In the genomic region with DNA sequence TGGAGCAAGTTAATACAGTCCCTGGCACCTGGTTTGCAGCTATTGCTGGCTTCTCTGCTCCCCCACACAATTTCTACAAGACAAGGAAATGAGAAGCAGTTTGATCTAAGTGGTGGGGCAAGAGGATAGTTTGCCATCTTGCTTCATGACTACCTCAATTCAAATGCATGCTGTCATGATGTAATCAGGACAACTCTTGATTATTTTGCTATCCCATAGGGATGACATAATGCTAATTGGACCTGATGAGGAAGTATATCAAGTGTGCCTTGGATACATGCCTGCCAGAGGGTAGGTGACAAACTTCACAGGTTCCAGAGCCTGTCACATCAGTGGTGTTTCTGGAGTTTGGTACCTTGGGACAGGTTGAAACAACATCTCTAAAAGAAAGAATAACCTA, we compare ENCODE assay signal across 30 cellular contexts.
"Had no signal": no experiment of that assay in that cellular context is flagged by ENCODE, and none has a peak within 500 bp of the region (broad histone marks: within the 10 kb centered on the region; RNA-seq: fewer than 3 reads in every experiment).

No MANE protein-coding gene starts in this region.

- H3K27me3 ChIP-seq: neural progenitor cell, ovary, spleen, suprapubic skin, testis, tibial artery, transverse colon, upper lobe of right lung, vagina had no signal

- H3K27ac Mint-ChIP-seq: natural killer cell; nephron; neural progenitor cell; progenitor cell of endocrine pancreas; stimulated activated memory B cell treated with anti-CD40 and anti-IgM and Interleukin-4, amounts not matched to agents 10 μg/mL and 1 μg/mL and 100 μg/mL, for 72 hours; stimulated activated naive CD8-positive, alpha-beta T cell treated with anti-CD3 and anti-CD28 coated beads, Interleukin-15, amount 100 ng/mL, for 72 hours; type B pancreatic cell had no signal

- H3K36me3 ChIP-seq: neural progenitor cell, ovary, spleen, suprapubic skin, tibial artery, transverse colon, upper lobe of right lung, vagina had no signal

- H3K4me3 Mint-ChIP-seq: natural killer cell; nephron; neural progenitor cell; stimulated activated memory B cell treated with anti-CD40 and anti-IgM and Interleukin-4, amounts not matched to agents 10 μg/mL and 1 μg/mL and 100 μg/mL, for 72 hours; stimulated activated naive CD8-positive, alpha-beta T cell treated with anti-CD3 and anti-CD28 coated beads, Interleukin-15, amount 100 ng/mL, for 72 hours; type B pancreatic cell had no signal

- H3K9me3 Mint-ChIP-seq: natural killer cell; neural progenitor cell; stimulated activated memory B cell treated with anti-CD40 and anti-IgM and Interleukin-4, amounts not matched to agents 10 μg/mL and 1 μg/mL and 100 μg/mL, for 72 hours had no signal

- H3K4me1 Mint-ChIP-seq: nephron, neural progenitor cell had no signal

- DNase-seq: natural killer cell; occipital lobe; ovary; posterior cingulate gyrus; psoas muscle; right cardiac atrium; spleen; stimulated activated CD4-positive, alpha-beta T cell treated with anti-CD3 and anti-CD28 coated beads, Interleukin-12 subunit alpha, Interleukin-12 subunit beta, amount 100 ng/mL, for 4 hours; stimulated activated CD4-positive, alpha-beta T cell treated with anti-CD3 and anti-CD28 coated beads, Interleukin-1b, Interleukin-23, amount 100 ng/mL, for 48 hours; stimulated activated CD4-positive, alpha-beta T cell treated with anti-CD3 and anti-CD28 coated beads, Interleukin-4, amount 100 ng/mL, for 1 hour; stimulated activated CD4-positive, alpha-beta T cell treated with anti-CD3 and anti-CD28 coated beads, Interleukin-4, amount 100 ng/mL, for 4 hours; stimulated activated CD8-positive, alpha-beta memory T cell treated with anti-CD3 and anti-CD28 coated beads, Interleukin-4, amount 100 ng/mL, for 48 hours; stimulated activated naive CD4-positive, alpha-beta T cell; stimulated activated naive CD8-positive, alpha-beta T cell treated with anti-CD3 and anti-CD28 coated beads, Interleukin-15, amount 100 ng/mL, for 72 hours; stimulated activated naive CD8-positive, alpha-beta T cell treated with anti-CD3 and anti-CD28 coated beads, Interleukin-15, Interleukin-2, amounts not matched to agents 100 U/mL and 50 U/mL, for 24 hours; substantia nigra; testis; tibial artery; transverse colon; upper lobe of right lung had no signal

- H3K36me3 Mint-ChIP-seq: neural progenitor cell; stimulated activated memory B cell treated with anti-CD40 and anti-IgM and Interleukin-4, amounts not matched to agents 10 μg/mL and 1 μg/mL and 100 μg/mL, for 72 hours; type B pancreatic cell had no signal

- H3K27ac ChIP-seq: neural progenitor cell, ovary, parathyroid adenoma, psoas muscle, skin epidermis, spleen, suprapubic skin, testis, tibial artery, transverse colon, upper lobe of right lung, vagina had no signal

- H3K27me3 Mint-ChIP-seq: stimulated activated memory B cell treated with anti-CD40 and anti-IgM and Interleukin-4, amounts not matched to agents 10 μg/mL and 1 μg/mL and 100 μg/mL, for 72 hours; stimulated activated naive CD8-positive, alpha-beta T cell treated with anti-CD3 and anti-CD28 coated beads, Interleukin-15, amount 100 ng/mL, for 72 hours had no signal

- H3K4me1 ChIP-seq: neural progenitor cell, parathyroid adenoma, psoas muscle, suprapubic skin, testis, tibial artery, transverse colon, upper lobe of right lung, vagina had no signal

- H3K4me3 ChIP-seq: neural progenitor cell, ovary, psoas muscle, skin epidermis, smooth muscle cell, spleen, suprapubic skin, testis, tibial artery, transverse colon, upper lobe of right lung, vagina had no signal

- H3K9me3 ChIP-seq: ovary, psoas muscle, suprapubic skin, testis, tibial artery, transverse colon, upper lobe of right lung, vagina had no signal
